ENCODE assay signal across 8 cellular contexts in the genomic region with DNA sequence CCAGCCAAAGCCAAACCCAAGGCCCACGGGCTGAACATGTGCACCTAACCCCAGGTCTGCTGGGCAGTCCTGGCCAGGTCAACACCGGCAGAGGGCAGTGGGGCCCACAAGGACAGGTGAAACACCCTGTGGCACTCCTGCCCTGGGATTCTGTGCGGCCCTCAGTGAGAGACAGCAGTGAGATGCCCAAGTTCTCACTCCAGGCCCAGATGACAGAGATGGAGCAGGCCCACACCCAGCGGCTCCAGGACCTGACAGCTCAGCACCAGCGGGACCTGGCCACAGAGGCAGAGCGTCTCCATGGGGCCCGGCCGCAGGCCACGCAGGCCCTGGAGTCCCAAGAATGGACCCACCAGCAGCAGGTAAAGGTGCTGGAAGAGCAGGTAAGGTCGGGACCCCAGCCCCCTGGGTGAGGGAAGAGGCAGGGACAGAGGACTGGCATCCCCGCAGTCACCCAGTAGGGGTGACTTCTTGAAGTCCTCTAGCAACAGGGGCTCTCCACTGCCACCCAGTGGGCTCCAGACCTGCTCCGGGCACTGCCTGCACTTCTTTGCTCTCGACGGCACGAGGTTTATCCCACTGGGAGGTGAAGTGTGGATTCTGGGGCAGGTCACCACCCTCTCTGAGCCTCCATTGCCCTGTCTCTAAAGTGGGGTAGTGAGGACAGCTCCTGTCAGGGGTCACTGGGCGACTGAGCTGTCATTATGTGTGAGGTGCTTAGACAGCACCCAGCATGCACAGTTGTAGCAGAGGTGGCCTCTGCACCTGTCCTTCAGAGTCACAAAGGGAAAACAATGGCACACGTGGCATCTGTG. TPM values are rescaled to one million over a fixed set of nuclear protein-coding genes. Genes with fewer than 3 reads are reported as not detected.
DNase-seq lines count a peak whose midpoint lies in the region; ATAC-seq and TF ChIP-seq lines count a peak whose summit lies in the region.

No MANE protein-coding gene starts in this region.

- H3K36me3 Mint-ChIP-seq in endothelial cell (ENCODE audit: low read depth, unreplicated experiment) (peaks cover 3% of the 10 kb centered on the region), progenitor cell of endocrine pancreas (ENCODE audit: insufficient read depth) (no peaks in the 10 kb centered on the region)
- H3K36me3 Mint-ChIP-seq in activated T-cell treated with anti-CD3 and anti-CD28 coated beads, Interleukin-2, amount 50 U/mL, for 4 hours (ENCODE audit: insufficient read depth), result no peaks in the 10 kb centered on the region

- H3K4me1 Mint-ChIP-seq in endothelial cell (ENCODE audit: unreplicated experiment), result no peaks in the 10 kb centered on the region
- H3K4me1 Mint-ChIP-seq in progenitor cell of endocrine pancreas (ENCODE audit: low read depth), result no peaks in the 10 kb centered on the region
- H3K4me1 Mint-ChIP-seq in activated T-cell treated with anti-CD3 and anti-CD28 coated beads, Interleukin-2, amount 50 U/mL, for 4 hours (ENCODE audit: low read depth), result no peaks in the 10 kb centered on the region

- ATAC-seq in activated T-cell treated with anti-CD3 and anti-CD28 coated beads, Interleukin-2, amount 50 U/mL, for 4 hours, result no peak
- ATAC-seq in HG03196 (IDR thresholded peaks at IDR 0.05; ENCODE audit: unreplicated experiment), result no peak

- H3K27ac Mint-ChIP-seq in endothelial cell (ENCODE audit: unreplicated experiment) (no peak overlapping the region), progenitor cell of endocrine pancreas (no peak overlapping the region)

- no peak overlapping the region for H3K4me3 ChIP-seq in GM12864 (ENCODE audit: low read depth, low read length)

- TF ChIP-seq CTCF in GM12864 (IDR thresholded peaks at IDR 0.05; ENCODE audit: low read depth, low read length, missing control alignments) (peak; percentile 74), endothelial cell (IDR thresholded peaks at IDR 0.05; ENCODE audit: unreplicated experiment) (no peak), progenitor cell of endocrine pancreas (IDR thresholded peaks at IDR 0.05; ENCODE audit: unreplicated experiment) (peak; percentile 68)

- H3K27me3 Mint-ChIP-seq in endothelial cell (ENCODE audit: unreplicated experiment), result peaks cover 11% of the 10 kb centered on the region
- peaks cover 8% of the 10 kb centered on the region for H3K27me3 Mint-ChIP-seq in progenitor cell of endocrine pancreas
- H3K27me3 Mint-ChIP-seq in activated T-cell treated with anti-CD3 and anti-CD28 coated beads, Interleukin-2, amount 50 U/mL, for 4 hours (ENCODE audit: low read depth), result no peaks in the 10 kb centered on the region

- DNase-seq in GM12864 (ENCODE audit: low read depth) (no peak), NCI-H226 (peak; percentile 29), endothelial cell (ENCODE audit: low spot score) (peak; percentile 54), progenitor cell of endocrine pancreas (ENCODE audit: low spot score, unreplicated experiment) (no peak), NCI-H345 (lab: John Stamatoyannopoulos, UW) (no peak), NCI-H2107 treated with DMSO at 0.1 percent for 48 hours (lab: John Stamatoyannopoulos, UW; ENCODE audit: unreplicated experiment) (no peak)
- no peak for DNase-seq in activated T-cell treated with anti-CD3 and anti-CD28 coated beads, Interleukin-2, amount 50 U/mL, for 4 hours

- H3K4me3 Mint-ChIP-seq in endothelial cell (ENCODE audit: unreplicated experiment) (no peak overlapping the region), progenitor cell of endocrine pancreas (ENCODE audit: low read depth) (no peak overlapping the region)
- no peak overlapping the region for H3K4me3 Mint-ChIP-seq in activated T-cell treated with anti-CD3 and anti-CD28 coated beads, Interleukin-2, amount 50 U/mL, for 4 hours

- H3K9me3 Mint-ChIP-seq in endothelial cell (ENCODE audit: unreplicated experiment) (no peaks in the 10 kb centered on the region), progenitor cell of endocrine pancreas (ENCODE audit: low read depth) (no peaks in the 10 kb centered on the region)
- no peaks in the 10 kb centered on the region for H3K9me3 Mint-ChIP-seq in activated T-cell treated with anti-CD3 and anti-CD28 coated beads, Interleukin-2, amount 50 U/mL, for 4 hours

RNA-seq across cellular contexts. Expression of a gene that starts 8.8 kb away (rescaled TPM):
- total RNA-seq in endothelial cell (ENCODE audit: unreplicated experiment) (2.3 TPM), progenitor cell of endocrine pancreas (2.2 and 2.5 TPM in 2 replicates)
- total RNA-seq in activated T-cell treated with anti-CD3 and anti-CD28 coated beads, Interleukin-2, amount 50 U/mL, for 4 hours, result 1 to 10 TPM in 2 of 3 donors, under 1 TPM in 1; 0.53 to 2.1 (median 1.3) TPM

Comparison
In these comparisons a context has a peak if more than half of its experiments do, and no peak if none do; other contexts are left out.
1. DNase-seq: peak in NCI-H226 (single experiment) and endothelial cell (single experiment); none in GM12864 (single experiment), progenitor cell of endocrine pancreas (single experiment), activated T-cell treated with anti-CD3 and anti-CD28 coated beads, Interleukin-2, amount 50 U/mL, for 4 hours (single experiment), NCI-H345 (single experiment) and NCI-H2107 treated with DMSO at 0.1 percent for 48 hours (single experiment).